Comparison of ENCODE assay signal across 11 cellular contexts in the genomic region with DNA sequence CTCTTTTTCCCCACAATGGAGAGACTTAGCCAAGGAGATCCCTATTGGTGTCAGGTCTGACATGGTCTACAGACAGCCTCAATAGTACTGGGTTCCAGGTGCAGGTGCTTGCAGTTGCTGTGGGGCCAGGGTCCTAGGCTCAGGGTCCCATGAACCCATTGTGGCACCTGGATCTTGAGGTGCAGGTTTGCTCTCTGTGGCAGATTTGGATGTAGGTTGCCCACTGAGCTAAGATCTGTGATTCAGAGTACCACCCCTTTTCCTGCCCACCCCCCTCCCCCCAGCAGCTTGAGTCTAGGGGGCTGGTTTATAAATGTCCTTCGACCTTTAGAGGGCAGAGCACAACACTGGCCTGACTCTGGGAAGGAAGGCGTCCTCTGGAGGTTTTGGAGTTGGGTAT.
"Had no signal": no experiment of that assay in that cellular context is flagged by ENCODE, and none has a peak within 500 bp of the region (broad histone marks: within the 10 kb centered on the region; RNA-seq: fewer than 3 reads in every experiment).

No MANE protein-coding gene starts in this region.

- DNase-seq: GM23248, GOT3, H7, H9, HCEC 1CT, HFFc6 had no signal

- H3K9me3 ChIP-seq: HAP-1 had no signal

- H3K4me3 ChIP-seq: GM23248, GM23338, HAP-1 had no signal

- H3K27ac ChIP-seq: GM23248 had no signal

- H3K36me3 ChIP-seq: HAP-1 had no signal

- H3K27ac Mint-ChIP-seq: GM23338, H9, HFFc6 had no signal

- ATAC-seq: GM23338, HCT116 had no signal

- H3K4me1 Mint-ChIP-seq: GM23338, H9 had no signal

- H3K4me3 Mint-ChIP-seq: GM23338, H9, HFFc6 had no signal

- H3K4me1 ChIP-seq: HAP-1 had no signal

- FAIRE-seq: H1, H54 had no signal
